In genomic region chr6:148406579-148407371, GRCh38 we compare ENCODE assay signal across 12 cellular contexts.
DNase-seq lines count a peak whose midpoint lies in the region; ATAC-seq and TF ChIP-seq lines count a peak whose summit lies in the region.
"Had no signal": no experiment of that assay in that cellular context is flagged by ENCODE, and none has a peak within 500 bp of the region (broad histone marks: within the 10 kb centered on the region; RNA-seq: fewer than 3 reads in every experiment).

No MANE protein-coding gene starts in this region.

- WGBS in smooth muscle cell (ENCODE audit: low lambda C conversion rate), result 93% methylated on average over 6 of the region's 6 CpGs

- H3K36me3 ChIP-seq in Caco-2 (ENCODE audit: control insufficient read depth, insufficient read depth, low read length) (no peaks in the 10 kb centered on the region), ascending aorta (no peaks in the 10 kb centered on the region), right atrium auricular region (no peaks in the 10 kb centered on the region), smooth muscle cell (ENCODE audit: low read depth) (no peaks in the 10 kb centered on the region)

- intact Hi-C loops in Caco-2 (cut with micrococcal nuclease; ENCODE audit: unreplicated experiment), result no loop called here
- intact Hi-C loops in ascending aorta (cut with DNase I), result loop anchor here (5.0 kb wide), 4 partner anchors 36 to 121 kb away; partner anchors contain the start of gene SASH1

- TF ChIP-seq CTCF in Caco-2 (IDR thresholded peaks at IDR 0.05; ENCODE audit: insufficient read depth in 1 of 2, low read depth in 1 of 2, low read length in 1 of 2, severe bottlenecking in 1 of 2, unreplicated experiment in 1 of 2) (no peak), ascending aorta (IDR thresholded peaks at IDR 0.05) (no peak), right atrium auricular region (IDR thresholded peaks at IDR 0.05) (no peak), smooth muscle cell (IDR thresholded peaks at IDR 0.05; ENCODE audit: borderline replicate concordance, insufficient read depth, poor library complexity, severe bottlenecking) (no peak)

- no TSS peak for BruUV-seq in Caco-2 (replicated peaks; lab: Mats Ljungman, UMichigan)

- H3K4me2 ChIP-seq in smooth muscle cell, result peak overlapping the region; percentile 12

- POLR2A ChIA-PET in Caco-2 (lab: Charles Lee), result no interaction called here

- no peaks in the 10 kb centered on the region for H3K27me3 Mint-ChIP-seq in Caco-2 (ENCODE audit: insufficient read depth, unreplicated experiment)

- peaks cover 15% of the 10 kb centered on the region for H3K36me3 Mint-ChIP-seq in Caco-2 (ENCODE audit: insufficient read depth, unreplicated experiment)

- H3K27me3 ChIP-seq in Caco-2 (replicated peaks; ENCODE audit: control insufficient read depth, insufficient read depth, low read length) (no peaks in the 10 kb centered on the region), ascending aorta (no peaks in the 10 kb centered on the region), right atrium auricular region (no peaks in the 10 kb centered on the region), smooth muscle cell (ENCODE audit: low read depth) (no peaks in the 10 kb centered on the region)

- H3F3A ChIP-seq in smooth muscle cell (ENCODE audit: low read depth), result no peaks in the 10 kb centered on the region

- H3K9me3 ChIP-seq in Caco-2 (no peaks in the 10 kb centered on the region), ascending aorta (peaks cover 0 to 8% of the 10 kb centered on the region in 2 donors), right atrium auricular region (no peaks in the 10 kb centered on the region), smooth muscle cell (replicated peaks; ENCODE audit: low read depth) (no peaks in the 10 kb centered on the region)

- H3K9me3 Mint-ChIP-seq in Caco-2 (ENCODE audit: unreplicated experiment), result no peaks in the 10 kb centered on the region

- H3K4me3 ChIP-seq in Caco-2 (ENCODE audit: low read depth, low read length) (no peak overlapping the region), ascending aorta (no peak overlapping the region), right atrium auricular region (no peak overlapping the region), smooth muscle cell (no peak overlapping the region)
- H3K4me3 ChIP-seq: SK-N-MC had no signal

- H3K4me1 ChIP-seq in Caco-2, result peaks cover 27% of the 10 kb centered on the region
- H3K4me1 ChIP-seq in ascending aorta, result peaks cover 5 to 24% of the 10 kb centered on the region in 2 donors
- H3K4me1 ChIP-seq in right atrium auricular region, result peaks cover 0 to 26% of the 10 kb centered on the region in 2 donors
- no peaks in the 10 kb centered on the region for H3K4me1 ChIP-seq in smooth muscle cell (ENCODE audit: low read depth)

- H3K27ac ChIP-seq in ascending aorta (peak overlapping the region; percentile 78 to 94), right atrium auricular region (peak overlapping the region; percentile 66 to 75), smooth muscle cell (ENCODE audit: low read depth) (peak overlapping the region; percentile 5)
- H3K27ac ChIP-seq: SK-N-MC had no signal

- peak overlapping the region; percentile 60 for H3K27ac Mint-ChIP-seq in Caco-2 (ENCODE audit: unreplicated experiment)

- H4K20me1 ChIP-seq in smooth muscle cell (ENCODE audit: low read depth), result no peaks in the 10 kb centered on the region

- no peaks in the 10 kb centered on the region for H3K79me2 ChIP-seq in smooth muscle cell (ENCODE audit: low read depth)

- DNase-seq in Caco-2 (no peak), ascending aorta (ENCODE audit: low spot score in 2 of 2) (no peak), right atrium auricular region (ENCODE audit: low spot score) (peak; percentile 48), smooth muscle cell (lab: John Stamatoyannopoulos, UW; ENCODE audit: unreplicated experiment) (no peak), NCI-H2227 treated with DMSO at 0.1 percent for 48 hours (lab: John Stamatoyannopoulos, UW) (no peak)
- DNase-seq: Karpas-422, midbrain, NCI-H146 had no signal

- H2AFZ ChIP-seq in smooth muscle cell (ENCODE audit: low read depth), result no peak overlapping the region

- no peak for ATAC-seq in HG03280 (IDR thresholded peaks at IDR 0.05; ENCODE audit: unreplicated experiment)
- no peak for ATAC-seq in GM18861 (IDR thresholded peaks at IDR 0.05; ENCODE audit: unreplicated experiment)
- no peak for ATAC-seq in HG03439 (IDR thresholded peaks at IDR 0.05; ENCODE audit: unreplicated experiment)

- peaks cover 25% of the 10 kb centered on the region for H3K4me1 Mint-ChIP-seq in Caco-2 (ENCODE audit: low read depth, unreplicated experiment)

- CTCF ChIA-PET in Caco-2 (lab: Charles Lee), result no interaction called here

- H3K4me3 Mint-ChIP-seq in Caco-2 (ENCODE audit: unreplicated experiment), result no peak overlapping the region

- H3K9ac ChIP-seq in smooth muscle cell (ENCODE audit: low read depth), result no peak overlapping the region

Comparison
In these comparisons a context has a peak if more than half of its experiments do, and no peak if none do; other contexts are left out.
1. H3K27ac ChIP-seq: peak in every context shown above with its lines; median percentile 86 in ascending aorta; 70 in right atrium auricular region; 5 in smooth muscle cell.